In genomic region chr11:1390603-1391164, GRCh38 we compare ENCODE assay signal across 10 cellular contexts. TPM values are rescaled to one million over a fixed set of nuclear protein-coding genes. Genes with fewer than 3 reads are reported as not detected.
DNase-seq lines count a peak whose midpoint lies in the region; ATAC-seq, FAIRE-seq and TF ChIP-seq lines count a peak whose summit lies in the region.
"Had no signal": no experiment of that assay in that cellular context is flagged by ENCODE, and none has a peak within 500 bp of the region (broad histone marks: within the 10 kb centered on the region; RNA-seq: fewer than 3 reads in every experiment).

No MANE protein-coding gene starts in this region.

- WGBS in HepG2 (ENCODE audit: low lambda C conversion rate) = no CpG with 5 or more reads among the region's 66 CpGs
- 10% methylated on average over 2 of the region's 66 CpGs for WGBS in right lobe of liver (ENCODE audit: insufficient coverage, low coverage, low lambda C conversion rate, missing lambda C conversion rate)
- 4% methylated on average over 66 of the region's 66 CpGs for whole genome bisulfite sequencing in thymus

- no peak for FAIRE-seq in HepG2 (lab: Jason Lieb, UNC)

- TF ChIP-seq EP300 in HepG2 (IDR thresholded peaks at IDR 0.05; ENCODE audit: low read depth in 2 of 2, low read length in 2 of 2) (no peak), HepG2 (CRISPR knock-in tag; IDR thresholded peaks at IDR 0.05; ENCODE audit: borderline replicate concordance) (no peak)

- H2AFZ ChIP-seq in HepG2 (ENCODE audit: low read length) = no peak overlapping the region

- TF ChIP-seq POLR2A in HepG2 (IDR thresholded peaks at IDR 0.05; ENCODE audit: insufficient read depth in 1 of 2, low read depth in 2 of 2, low read length in 2 of 2) = no peak
- no peak for TF ChIP-seq POLR2A in right lobe of liver (IDR thresholded peaks at IDR 0.05)

- TF ChIP-seq CTCF in HepG2 (CRISPR knock-in tag; IDR thresholded peaks at IDR 0.05) (no peak), right lobe of liver (IDR thresholded peaks at IDR 0.05) (no peak)

- TF ChIP-seq RAD21 in HepG2 (CRISPR knock-in tag; IDR thresholded peaks at IDR 0.05) = no peak

- H3K4me2 ChIP-seq in HepG2 (ENCODE audit: low read depth, low read length) = peak overlapping the region; percentile 12; the same call in 1 of the 2 replicates

- intact Hi-C loops in HepG2 (cut with micrococcal nuclease; ENCODE audit: unreplicated experiment) = no loop called here
- intact Hi-C loops in right lobe of liver (cut with DNase I) = no loop called here

- H3K36me3 ChIP-seq in HepG2 (replicated peaks in 1 of 2; ENCODE audit: control insufficient read depth in 1 of 2, insufficient read depth in 2 of 2, low read length in 2 of 2) = no peaks in the 10 kb centered on the region
- H3K36me3 ChIP-seq in right lobe of liver = no peaks in the 10 kb centered on the region
- H3K36me3 ChIP-seq in thymus (ENCODE audit: control insufficient read depth, insufficient read depth) = no peaks in the 10 kb centered on the region

- POLR2A ChIA-PET in HepG2 (lab: Yijun Ruan, JAX) = no interaction called here

- H3K9me3 ChIP-seq in HepG2 (ENCODE audit: low read length) = no peaks in the 10 kb centered on the region
- no peaks in the 10 kb centered on the region for H3K9me3 ChIP-seq in right lobe of liver
- no peaks in the 10 kb centered on the region for H3K9me3 ChIP-seq in thymus (ENCODE audit: control insufficient read depth)

- CTCF ChIA-PET in HepG2 (lab: Yijun Ruan, JAX; ENCODE audit: low intra/inter-chr PET ratio, low total read pairs) = no interaction called here

- H4K20me1 ChIP-seq in HepG2 (ENCODE audit: insufficient read depth, low read length) = no peaks in the 10 kb centered on the region

- H3K9ac ChIP-seq in HepG2 (ENCODE audit: insufficient read depth, low read depth, low read length) = no peak overlapping the region

- peak overlapping the region in 1 of 3 experiments; percentile 28; a peak in 1 of 6 replicates for H3K4me3 ChIP-seq in HepG2 (replicated peaks in 1 of 3; ENCODE audit: insufficient read depth in 1 of 3, low read depth in 2 of 3, low read length in 3 of 3)
- H3K4me3 ChIP-seq in right lobe of liver = no peak overlapping the region
- H3K4me3 ChIP-seq in thymus (ENCODE audit: low read length) = peak overlapping the region; percentile 52

- DNase-seq in HepG2 (ENCODE audit: low spot score) (no peak), right lobe of liver (no peak), cerebellar cortex (ENCODE audit: low spot score) (peak; percentile 32), left kidney (ENCODE audit: low read depth, low spot score) (peak; percentile 72), dedifferentiated amniotic fluid mesenchymal stem cell (ENCODE audit: extremely low spot score) (no peak), KBM-7 (no peak)
- DNase-seq: activated CD4-positive, alpha-beta memory T cell treated with anti-CD3 and anti-CD28 coated beads, Interleukin-2, amount 10 ng/mL, durations not matched to agents 7 days and 5 days; mammary epithelial cell had no signal

- H3K27ac ChIP-seq in HepG2 (ENCODE audit: extremely low read length, insufficient read depth, low read length) (no peak overlapping the region), right lobe of liver (no peak overlapping the region), thymus (ENCODE audit: low read depth) (no peak overlapping the region)

- no peaks in the 10 kb centered on the region for H3K79me2 ChIP-seq in HepG2 (ENCODE audit: insufficient read depth, low read length)

- H3K4me1 ChIP-seq in HepG2 (ENCODE audit: insufficient read depth, low read length) (peaks cover 12% of the 10 kb centered on the region), right lobe of liver (peaks cover 0 to 7% (median 0%) of the 10 kb centered on the region in 4 donors), thymus (ENCODE audit: control insufficient read depth, insufficient read depth, low read length) (peaks cover 3% of the 10 kb centered on the region)

- ATAC-seq in HepG2 (no peak), right lobe of liver (no peak), HG02938 (IDR thresholded peaks at IDR 0.05; ENCODE audit: unreplicated experiment) (no peak)

- peaks cover 9 to 36% of the 10 kb centered on the region in 2 experiments for H3K27me3 ChIP-seq in HepG2 (ENCODE audit: control insufficient read depth in 1 of 2, insufficient read depth in 2 of 2, low read length in 2 of 2)
- peaks cover 4 to 5% of the 10 kb centered on the region in 2 donors for H3K27me3 ChIP-seq in right lobe of liver
- H3K27me3 ChIP-seq in thymus (ENCODE audit: control insufficient read depth, insufficient read depth) = peaks cover 51% of the 10 kb centered on the region

- BruUV-seq in HepG2 (replicated peaks; lab: Mats Ljungman, UMichigan) = no TSS peak

- in situ Hi-C loops in HepG2 (cut with HindIII; ENCODE audit: extremely low pct_ligation_motif_present, low pct_unique_long_range_greater_than_20kb) (no loop called here), KBM-7 (cut with MboI; ENCODE audit: low pct_unique_long_range_greater_than_20kb, low sequenced_read_pairs) (no loop called here)

TF ChIP-seq in HepG2, 621 proteins besides CTCF, POLR2A, EP300 and RAD21 (continues in another document):
- no peak for TF ChIP-seq ARNT2 (CRISPR knock-in tag; IDR thresholded peaks at IDR 0.05; ENCODE audit: low read depth)
- TF ChIP-seq ZNF552 (CRISPR knock-in tag; IDR thresholded peaks at IDR 0.05; ENCODE audit: borderline replicate concordance) = no peak
- TF ChIP-seq, protein P1, sequence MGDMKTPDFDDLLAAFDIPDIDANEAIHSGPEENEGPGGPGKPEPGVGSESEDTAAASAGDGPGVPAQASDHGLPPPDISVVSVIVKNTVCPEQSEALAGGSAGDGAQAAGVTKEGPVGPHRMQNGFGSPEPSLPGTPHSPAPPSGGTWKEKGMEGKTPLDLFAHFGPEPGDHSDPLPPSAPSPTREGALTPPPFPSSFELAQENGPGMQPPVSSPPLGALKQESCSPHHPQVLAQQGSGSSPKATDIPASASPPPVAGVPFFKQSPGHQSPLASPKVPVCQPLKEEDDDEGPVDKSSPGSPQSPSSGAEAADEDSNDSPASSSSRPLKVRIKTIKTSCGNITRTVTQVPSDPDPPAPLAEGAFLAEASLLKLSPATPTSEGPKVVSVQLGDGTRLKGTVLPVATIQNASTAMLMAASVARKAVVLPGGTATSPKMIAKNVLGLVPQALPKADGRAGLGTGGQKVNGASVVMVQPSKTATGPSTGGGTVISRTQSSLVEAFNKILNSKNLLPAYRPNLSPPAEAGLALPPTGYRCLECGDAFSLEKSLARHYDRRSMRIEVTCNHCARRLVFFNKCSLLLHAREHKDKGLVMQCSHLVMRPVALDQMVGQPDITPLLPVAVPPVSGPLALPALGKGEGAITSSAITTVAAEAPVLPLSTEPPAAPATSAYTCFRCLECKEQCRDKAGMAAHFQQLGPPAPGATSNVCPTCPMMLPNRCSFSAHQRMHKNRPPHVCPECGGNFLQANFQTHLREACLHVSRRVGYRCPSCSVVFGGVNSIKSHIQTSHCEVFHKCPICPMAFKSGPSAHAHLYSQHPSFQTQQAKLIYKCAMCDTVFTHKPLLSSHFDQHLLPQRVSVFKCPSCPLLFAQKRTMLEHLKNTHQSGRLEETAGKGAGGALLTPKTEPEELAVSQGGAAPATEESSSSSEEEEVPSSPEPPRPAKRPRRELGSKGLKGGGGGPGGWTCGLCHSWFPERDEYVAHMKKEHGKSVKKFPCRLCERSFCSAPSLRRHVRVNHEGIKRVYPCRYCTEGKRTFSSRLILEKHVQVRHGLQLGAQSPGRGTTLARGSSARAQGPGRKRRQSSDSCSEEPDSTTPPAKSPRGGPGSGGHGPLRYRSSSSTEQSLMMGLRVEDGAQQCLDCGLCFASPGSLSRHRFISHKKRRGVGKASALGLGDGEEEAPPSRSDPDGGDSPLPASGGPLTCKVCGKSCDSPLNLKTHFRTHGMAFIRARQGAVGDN (CRISPR knock-in tag; IDR thresholded peaks at IDR 0.05) = peak; percentile 20; the same call in 1 of the 2 replicates
- no peak for TF ChIP-seq ELF4 (CRISPR knock-in tag; IDR thresholded peaks at IDR 0.05; ENCODE audit: borderline replicate concordance)
- no peak for TF ChIP-seq KDM4B (CRISPR knock-in tag; IDR thresholded peaks at IDR 0.05)
- TF ChIP-seq BCL6 (CRISPR knock-in tag; IDR thresholded peaks at IDR 0.05) = no peak
- TF ChIP-seq THYN1 (CRISPR knock-in tag; IDR thresholded peaks at IDR 0.05; ENCODE audit: borderline replicate concordance, low read depth) = no peak

RNA-seq across cellular contexts. Expression of gene BRSK2, which starts 0.9 kb away (rescaled TPM):
- 0.84 and 1.1 TPM in 2 replicates for total RNA-seq in HepG2 (2016; rRNA removed; fragmentation: Illumina TruSeq; extraction: Trizol)
- total RNA-seq in HepG2 (2016; cell fraction: cytosol; rRNA removed; fragmentation: Illumina TruSeq; extraction: Trizol; ENCODE audit: low read depth) = 0.35 and 0.40 TPM in 2 replicates
- 0.19 and 0.93 TPM in 2 replicates for total RNA-seq in HepG2 (2016; cell fraction: insoluble cytoplasmic fraction; rRNA removed; fragmentation: Illumina TruSeq; extraction: Trizol)
- total RNA-seq in HepG2 (2016; cell fraction: membrane; rRNA removed; fragmentation: Illumina TruSeq; extraction: Trizol) = 1.1 and 1.3 TPM in 2 replicates
- 1.3 and 1.7 TPM in 2 replicates for total RNA-seq in HepG2 (2016; cell fraction: nucleus; rRNA removed; fragmentation: Illumina TruSeq; extraction: Trizol)
- polyA plus RNA-seq in HepG2 (2011; rRNA removed) = 0.74 and 2.3 TPM in 2 replicates
- polyA plus RNA-seq in HepG2 (2011; cell fraction: cytosol; rRNA removed) = 0.62 and 0.65 TPM in 2 replicates
- polyA plus RNA-seq in HepG2 (2011; cell fraction: nucleus; rRNA removed) = 7.2 and 9.9 TPM in 2 replicates
- polyA plus RNA-seq in HepG2 (2012) = 0.54 and 1.4 TPM in 2 replicates
- polyA plus RNA-seq in HepG2 (2016; cell fraction: cytosol; fragmentation: Illumina TruSeq; extraction: Trizol; ENCODE audit: low read depth) = 0.18 and 0.59 TPM in 2 replicates
- polyA plus RNA-seq in HepG2 (2016; cell fraction: insoluble cytoplasmic fraction; fragmentation: Illumina TruSeq; extraction: Trizol; ENCODE audit: low read depth) = 0.59 and 0.72 TPM in 2 replicates
- polyA plus RNA-seq in HepG2 (2016; cell fraction: membrane; fragmentation: Illumina TruSeq; extraction: Trizol; ENCODE audit: low read depth) = 0.64 and 0.85 TPM in 2 replicates
- polyA plus RNA-seq in HepG2 (2016; cell fraction: nucleus; fragmentation: Illumina TruSeq; extraction: Trizol; ENCODE audit: insufficient read depth, low read depth) = 1.8 and 3.3 TPM in 2 replicates
- polyA minus RNA-seq in HepG2 (2011; rRNA and poly(A)+ RNA removed; ENCODE audit: low replicate concordance) = 0.62 and 1.2 TPM in 2 replicates
- 0.88 and 1.3 TPM in 2 replicates for polyA minus RNA-seq in HepG2 (2011; cell fraction: cytosol; rRNA and poly(A)+ RNA removed)
- polyA minus RNA-seq in HepG2 (2011; cell fraction: nucleus; rRNA and poly(A)+ RNA removed) = 0.90 and 3.0 TPM in 2 replicates
- under 1 TPM in 2 of 6 experiments, not detected in 4; 0.12 to 0.49 TPM for total RNA-seq in right lobe of liver
- polyA plus RNA-seq in thymus = 1.1 TPM

Comparison
In these comparisons a context has a peak if more than half of its experiments do, and no peak if none do; other contexts are left out.
1. DNase-seq: peak in cerebellar cortex (single experiment) and left kidney (single experiment); none in HepG2 (single experiment), right lobe of liver (0 of 3), dedifferentiated amniotic fluid mesenchymal stem cell (single experiment) and KBM-7 (single experiment).